In genomic region chr16:12538667-12539081, GRCh38 we compare ENCODE assay signal across 11 cellular contexts.
DNase-seq lines count a peak whose midpoint lies in the region; ATAC-seq, FAIRE-seq and TF ChIP-seq lines count a peak whose summit lies in the region.
"Had no signal": no experiment of that assay in that cellular context is flagged by ENCODE, and none has a peak within 500 bp of the region (broad histone marks: within the 10 kb centered on the region; RNA-seq: fewer than 3 reads in every experiment).

No MANE protein-coding gene starts in this region.

- H3K36me3 ChIP-seq in HepG2 (replicated peaks in 1 of 2; ENCODE audit: control insufficient read depth in 1 of 2, insufficient read depth in 2 of 2, low read length in 2 of 2), result no peaks in the 10 kb centered on the region
- H3K36me3 ChIP-seq in right lobe of liver, result no peaks in the 10 kb centered on the region
- no peaks in the 10 kb centered on the region for H3K36me3 ChIP-seq in mammary epithelial cell (ENCODE audit: insufficient read depth, low read length)

- FAIRE-seq in HepG2 (lab: Jason Lieb, UNC), result no peak
- FAIRE-seq in urothelium cell line (lab: Jason Lieb, UNC), result no peak

- BruUV-seq in HepG2 (replicated peaks; lab: Mats Ljungman, UMichigan) (no TSS peak), mammary epithelial cell (replicated peaks; lab: Mats Ljungman, UMichigan) (no TSS peak)

- TF ChIP-seq CTCF in HepG2 (CRISPR knock-in tag; IDR thresholded peaks at IDR 0.05) (no peak), right lobe of liver (IDR thresholded peaks at IDR 0.05) (no peak), mammary epithelial cell (conservative IDR thresholded peaks at IDR 0.05 in 1 of 2, IDR thresholded peaks at IDR 0.05 in 1 of 2; ENCODE audit: extremely low read depth in 1 of 2, insufficient read depth in 1 of 2, low read depth in 1 of 2, low read length in 2 of 2) (no peak)

- H3K27ac ChIP-seq in HepG2 (ENCODE audit: extremely low read length, insufficient read depth, low read length) (no peak overlapping the region), right lobe of liver (no peak overlapping the region), mammary epithelial cell (ENCODE audit: insufficient read depth, low read depth, low read length) (no peak overlapping the region)

- dilution Hi-C loops in mammary epithelial cell (cut with HindIII; ENCODE audit: low sequenced_read_pairs), result no loop called here

- TF ChIP-seq EP300 in HepG2 (IDR thresholded peaks at IDR 0.05; ENCODE audit: low read depth in 2 of 2, low read length in 2 of 2), result no peak
- TF ChIP-seq EP300 in HepG2 (CRISPR knock-in tag; IDR thresholded peaks at IDR 0.05; ENCODE audit: borderline replicate concordance), result no peak

- H3K4me1 ChIP-seq in HepG2 (ENCODE audit: insufficient read depth, low read length) (peaks cover 23% of the 10 kb centered on the region), right lobe of liver (no peaks in the 10 kb centered on the region), mammary epithelial cell (ENCODE audit: insufficient read depth, low read length) (peaks cover 10% of the 10 kb centered on the region)

- H3K27me3 ChIP-seq in HepG2 (ENCODE audit: control insufficient read depth in 1 of 2, insufficient read depth in 2 of 2, low read length in 2 of 2) (no peaks in the 10 kb centered on the region), right lobe of liver (no peaks in the 10 kb centered on the region), mammary epithelial cell (ENCODE audit: insufficient read depth, low read length) (no peaks in the 10 kb centered on the region)

- CTCF ChIA-PET in HepG2 (lab: Yijun Ruan, JAX; ENCODE audit: low intra/inter-chr PET ratio, low total read pairs), result no interaction called here
- CTCF ChIA-PET in mammary epithelial cell (lab: Charles Lee; ENCODE audit: low non-redundant PET), result no interaction called here

- no peak overlapping the region for H3K9ac ChIP-seq in HepG2 (ENCODE audit: insufficient read depth, low read depth, low read length)
- H3K9ac ChIP-seq in mammary epithelial cell (ENCODE audit: insufficient read depth, low read length), result no peak overlapping the region

- H2AFZ ChIP-seq in HepG2 (ENCODE audit: low read length) (no peak overlapping the region), mammary epithelial cell (ENCODE audit: low read depth, low read length) (peak overlapping the region; percentile 56)

- no peak overlapping the region for H3K4me2 ChIP-seq in HepG2 (ENCODE audit: low read depth, low read length)
- peak overlapping the region; percentile 17 for H3K4me2 ChIP-seq in mammary epithelial cell (ENCODE audit: insufficient read depth, low read depth, low read length)

- in situ Hi-C loops in HepG2 (cut with HindIII; ENCODE audit: extremely low pct_ligation_motif_present, low pct_unique_long_range_greater_than_20kb), result no loop called here
- in situ Hi-C loops in mammary epithelial cell (cut with MboI; ENCODE audit: low sequenced_read_pairs in 2 of 2), result no loop called here

- WGBS in HepG2 (ENCODE audit: low lambda C conversion rate), result 65% methylated on average over 5 of the region's 5 CpGs
- WGBS in right lobe of liver (ENCODE audit: insufficient coverage, low coverage, low lambda C conversion rate, missing lambda C conversion rate), result 41% methylated on average over 3 of the region's 5 CpGs
- WGBS in mammary epithelial cell (ENCODE audit: low coverage, missing lambda C conversion rate), result 10% methylated on average over 5 of the region's 5 CpGs

- TF ChIP-seq POLR2A in HepG2 (IDR thresholded peaks at IDR 0.05; ENCODE audit: insufficient read depth in 1 of 2, low read depth in 2 of 2, low read length in 2 of 2), result no peak
- TF ChIP-seq POLR2A in right lobe of liver (IDR thresholded peaks at IDR 0.05), result no peak

- intact Hi-C loops in HepG2 (cut with micrococcal nuclease; ENCODE audit: unreplicated experiment), result no loop called here
- intact Hi-C loops in right lobe of liver (cut with DNase I), result no loop called here
- intact Hi-C loops in mammary epithelial cell (cut with micrococcal nuclease), result no loop called here

- H3K4me3 ChIP-seq in HepG2 (replicated peaks in 1 of 3; ENCODE audit: insufficient read depth in 1 of 3, low read depth in 2 of 3, low read length in 3 of 3), result no peak overlapping the region
- H3K4me3 ChIP-seq in right lobe of liver, result no peak overlapping the region
- H3K4me3 ChIP-seq in mammary epithelial cell (replicated peaks in 1 of 3; ENCODE audit: insufficient read depth in 1 of 3, low read depth in 2 of 3, low read length in 3 of 3), result no peak overlapping the region

- no peak for TF ChIP-seq RAD21 in HepG2 (CRISPR knock-in tag; IDR thresholded peaks at IDR 0.05)

- H3K79me2 ChIP-seq in HepG2 (ENCODE audit: insufficient read depth, low read length) (no peaks in the 10 kb centered on the region), mammary epithelial cell (ENCODE audit: insufficient read depth, low read length) (no peaks in the 10 kb centered on the region)

- no peaks in the 10 kb centered on the region for H3K9me3 ChIP-seq in HepG2 (ENCODE audit: low read length)
- no peaks in the 10 kb centered on the region for H3K9me3 ChIP-seq in right lobe of liver
- H3K9me3 ChIP-seq in mammary epithelial cell (replicated peaks; ENCODE audit: insufficient read depth, low read length), result no peaks in the 10 kb centered on the region

- POLR2A ChIA-PET in HepG2 (lab: Yijun Ruan, JAX), result no interaction called here

- H4K20me1 ChIP-seq in HepG2 (ENCODE audit: insufficient read depth, low read length) (no peaks in the 10 kb centered on the region), mammary epithelial cell (ENCODE audit: insufficient read depth, low read length) (no peaks in the 10 kb centered on the region)

- DNase-seq in HepG2 (ENCODE audit: low spot score) (no peak), right lobe of liver (no peak), NCI-H524 treated with DMSO at 0.1 percent for 48 hours (lab: John Stamatoyannopoulos, UW) (peak; percentile 78), mammary epithelial cell (peak; percentile 86), urothelium cell line (ENCODE audit: low spot score) (peak; percentile 29), RKO (ENCODE audit: low spot score) (no peak)
- DNase-seq in activated CD8-positive, alpha-beta memory T cell treated with anti-CD3 and anti-CD28 coated beads, Interleukin-2, amount 50 U/mL, for 4 hours, result no peak
- DNase-seq: CD4-positive, alpha-beta T cell; effector CD4-positive, alpha-beta T cell; SIG-M5 had no signal

- ATAC-seq in HepG2 (no peak), right lobe of liver (no peak), GM18520 (IDR thresholded peaks at IDR 0.05; ENCODE audit: unreplicated experiment) (no peak)

TF ChIP-seq in HepG2, 621 proteins besides CTCF, POLR2A, EP300 and RAD21 (continues in another document):
- TF ChIP-seq U2AF2 (IDR thresholded peaks at IDR 0.05; ENCODE audit: low read depth, low read length) (no peak), BHLHE40 (IDR thresholded peaks at IDR 0.05; ENCODE audit: low read length) (no peak), POLR2AphosphoS2 (IDR thresholded peaks at IDR 0.05; ENCODE audit: low read depth, low read length) (no peak)
- TF ChIP-seq, protein P1, sequence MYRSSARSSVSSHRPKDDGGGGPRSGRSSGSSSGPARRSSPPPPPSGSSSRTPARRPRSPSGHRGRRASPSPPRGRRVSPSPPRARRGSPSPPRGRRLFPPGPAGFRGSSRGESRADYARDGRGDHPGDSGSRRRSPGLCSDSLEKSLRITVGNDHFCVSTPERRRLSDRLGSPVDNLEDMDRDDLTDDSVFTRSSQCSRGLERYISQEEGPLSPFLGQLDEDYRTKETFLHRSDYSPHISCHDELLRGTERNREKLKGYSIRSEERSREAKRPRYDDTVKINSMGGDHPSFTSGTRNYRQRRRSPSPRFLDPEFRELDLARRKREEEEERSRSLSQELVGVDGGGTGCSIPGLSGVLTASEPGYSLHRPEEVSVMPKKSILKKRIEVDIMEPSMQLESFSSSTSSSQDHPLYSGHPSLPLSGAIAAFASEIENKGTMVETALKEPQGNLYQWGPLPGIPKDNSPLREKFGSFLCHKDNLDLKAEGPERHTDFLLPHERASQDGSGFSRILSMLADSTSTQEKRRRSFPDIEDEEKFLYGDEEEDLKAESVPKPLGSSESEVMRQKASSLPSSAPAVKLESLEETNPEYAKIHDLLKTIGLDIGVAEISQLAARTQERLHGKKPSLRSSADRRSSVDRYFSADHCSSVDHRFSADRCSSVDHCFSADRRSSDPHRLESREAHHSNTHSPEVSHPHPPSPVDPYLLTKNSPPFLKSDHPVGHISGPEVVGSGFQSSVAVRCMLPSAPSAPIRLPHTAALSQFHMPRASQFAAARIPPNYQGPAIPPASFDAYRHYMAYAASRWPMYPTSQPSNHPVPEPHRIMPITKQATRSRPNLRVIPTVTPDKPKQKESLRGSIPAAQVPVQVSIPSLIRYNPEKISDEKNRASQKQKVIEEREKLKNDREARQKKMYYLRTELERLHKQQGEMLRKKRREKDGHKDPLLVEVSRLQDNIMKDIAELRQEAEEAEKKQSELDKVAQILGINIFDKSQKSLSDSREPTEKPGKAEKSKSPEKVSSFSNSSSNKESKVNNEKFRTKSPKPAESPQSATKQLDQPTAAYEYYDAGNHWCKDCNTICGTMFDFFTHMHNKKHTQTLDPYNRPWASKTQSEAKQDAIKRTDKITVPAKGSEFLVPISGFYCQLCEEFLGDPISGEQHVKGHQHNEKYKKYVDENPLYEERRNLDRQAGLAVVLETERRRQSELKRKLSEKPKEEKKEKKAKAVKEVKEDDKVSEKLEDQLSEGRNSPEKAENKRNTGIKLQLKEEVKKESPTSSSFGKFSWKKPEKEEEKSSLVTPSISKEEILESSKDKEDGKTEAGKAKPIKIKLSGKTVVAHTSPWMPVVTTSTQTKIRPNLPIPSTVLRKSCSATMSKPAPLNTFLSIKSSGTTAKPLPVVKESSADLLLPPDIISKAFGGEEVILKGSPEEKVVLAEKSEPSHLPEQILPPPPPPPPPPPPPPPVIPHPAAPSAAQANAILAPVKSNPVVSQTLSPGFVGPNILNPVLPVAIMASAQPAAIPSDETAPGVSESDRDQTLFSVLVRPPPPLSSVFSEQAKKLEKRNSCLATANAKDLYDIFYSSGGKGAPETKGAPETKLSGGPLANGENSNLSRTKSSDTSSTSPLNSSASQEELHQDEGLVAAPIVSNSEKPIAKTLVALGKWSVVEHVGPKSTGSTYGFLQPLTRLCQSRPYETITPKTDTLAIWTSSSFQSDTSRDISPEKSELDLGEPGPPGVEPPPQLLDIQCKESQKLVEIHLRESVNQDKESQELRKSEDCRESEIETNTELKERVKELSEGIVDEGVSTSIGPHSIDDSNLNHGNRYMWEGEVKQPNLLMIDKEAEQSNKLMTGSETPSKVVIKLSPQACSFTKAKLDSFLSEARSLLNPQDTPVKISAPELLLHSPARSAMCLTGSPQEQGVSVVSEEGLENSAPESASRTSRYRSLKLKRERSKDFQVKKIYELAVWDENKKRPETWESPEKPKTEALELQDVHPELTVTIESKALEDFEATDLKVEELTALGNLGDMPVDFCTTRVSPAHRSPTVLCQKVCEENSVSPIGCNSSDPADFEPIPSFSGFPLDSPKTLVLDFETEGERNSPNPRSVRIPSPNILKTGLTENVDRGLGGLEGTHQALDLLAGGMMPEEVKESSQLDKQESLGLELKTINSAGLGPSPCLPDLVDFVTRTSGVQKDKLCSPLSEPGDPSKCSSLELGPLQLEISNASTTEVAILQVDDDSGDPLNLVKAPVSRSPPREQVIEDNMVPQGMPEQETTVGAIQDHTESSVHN (CRISPR knock-in tag; IDR thresholded peaks at IDR 0.05), result 0 out of 2 replicates have a peak, but pooled peaks have one; percentile 28

Comparison
In these comparisons a context has a peak if more than half of its experiments do, and no peak if none do; other contexts are left out.
1. DNase-seq: peak in NCI-H524 treated with DMSO at 0.1 percent for 48 hours (single experiment), mammary epithelial cell (single experiment) and urothelium cell line (single experiment); none in HepG2 (single experiment), right lobe of liver (0 of 3), activated CD8-positive, alpha-beta memory T cell treated with anti-CD3 and anti-CD28 coated beads, Interleukin-2, amount 50 U/mL, for 4 hours (single experiment) and RKO (single experiment).